ENCODE assay signal across 1 cellular context in the genomic region with DNA sequence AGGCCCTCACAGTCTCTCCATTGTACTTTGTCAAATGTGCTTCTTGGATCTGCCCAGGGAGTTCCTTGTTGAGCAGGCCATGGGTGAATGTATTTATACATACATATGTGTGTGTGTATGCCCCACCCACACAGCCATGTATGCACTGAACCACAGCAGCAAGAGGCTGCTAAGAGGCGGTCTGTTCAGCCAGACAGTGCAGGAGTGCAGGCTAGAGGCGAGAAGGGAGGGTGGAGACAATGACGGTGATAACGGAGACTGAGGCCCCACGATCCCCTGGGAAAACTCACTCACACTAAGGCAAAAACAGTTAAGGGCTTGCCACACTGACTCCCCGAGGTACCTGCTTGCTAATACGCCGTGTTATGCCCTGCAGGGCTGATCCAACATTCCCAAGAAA.
TF ChIP-seq lines count a peak whose summit lies in the region.

No MANE protein-coding gene starts in this region.

TF ChIP-seq in H1, 55 proteins besides CTCF, POLR2A, EP300 and RAD21:
- TF ChIP-seq, protein P1, sequence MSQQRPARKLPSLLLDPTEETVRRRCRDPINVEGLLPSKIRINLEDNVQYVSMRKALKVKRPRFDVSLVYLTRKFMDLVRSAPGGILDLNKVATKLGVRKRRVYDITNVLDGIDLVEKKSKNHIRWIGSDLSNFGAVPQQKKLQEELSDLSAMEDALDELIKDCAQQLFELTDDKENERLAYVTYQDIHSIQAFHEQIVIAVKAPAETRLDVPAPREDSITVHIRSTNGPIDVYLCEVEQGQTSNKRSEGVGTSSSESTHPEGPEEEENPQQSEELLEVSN (IDR thresholded peaks at IDR 0.05): no peak
- TF ChIP-seq GTF2F1 (IDR thresholded peaks at IDR 0.05; ENCODE audit: borderline replicate concordance, low read depth, low read length) (no peak), BACH1 (IDR thresholded peaks at IDR 0.05; ENCODE audit: low read length) (no peak), BCL11A (IDR thresholded peaks at IDR 0.05; ENCODE audit: low read depth in 2 of 2, low read length in 2 of 2) (no peak), SAP30 (IDR thresholded peaks at IDR 0.05; ENCODE audit: insufficient read depth, insufficient replicate concordance, low read length) (no peak), ASH2L (IDR thresholded peaks at IDR 0.05; ENCODE audit: low read length) (no peak), CBX5 (IDR thresholded peaks at IDR 0.05; ENCODE audit: low read depth, low read length) (no peak), TAF1 (IDR thresholded peaks at IDR 0.05; ENCODE audit: low read depth, low read length) (no peak), JUND (IDR thresholded peaks at IDR 0.05; ENCODE audit: low read length) (no peak)
- TF ChIP-seq, protein P2, sequence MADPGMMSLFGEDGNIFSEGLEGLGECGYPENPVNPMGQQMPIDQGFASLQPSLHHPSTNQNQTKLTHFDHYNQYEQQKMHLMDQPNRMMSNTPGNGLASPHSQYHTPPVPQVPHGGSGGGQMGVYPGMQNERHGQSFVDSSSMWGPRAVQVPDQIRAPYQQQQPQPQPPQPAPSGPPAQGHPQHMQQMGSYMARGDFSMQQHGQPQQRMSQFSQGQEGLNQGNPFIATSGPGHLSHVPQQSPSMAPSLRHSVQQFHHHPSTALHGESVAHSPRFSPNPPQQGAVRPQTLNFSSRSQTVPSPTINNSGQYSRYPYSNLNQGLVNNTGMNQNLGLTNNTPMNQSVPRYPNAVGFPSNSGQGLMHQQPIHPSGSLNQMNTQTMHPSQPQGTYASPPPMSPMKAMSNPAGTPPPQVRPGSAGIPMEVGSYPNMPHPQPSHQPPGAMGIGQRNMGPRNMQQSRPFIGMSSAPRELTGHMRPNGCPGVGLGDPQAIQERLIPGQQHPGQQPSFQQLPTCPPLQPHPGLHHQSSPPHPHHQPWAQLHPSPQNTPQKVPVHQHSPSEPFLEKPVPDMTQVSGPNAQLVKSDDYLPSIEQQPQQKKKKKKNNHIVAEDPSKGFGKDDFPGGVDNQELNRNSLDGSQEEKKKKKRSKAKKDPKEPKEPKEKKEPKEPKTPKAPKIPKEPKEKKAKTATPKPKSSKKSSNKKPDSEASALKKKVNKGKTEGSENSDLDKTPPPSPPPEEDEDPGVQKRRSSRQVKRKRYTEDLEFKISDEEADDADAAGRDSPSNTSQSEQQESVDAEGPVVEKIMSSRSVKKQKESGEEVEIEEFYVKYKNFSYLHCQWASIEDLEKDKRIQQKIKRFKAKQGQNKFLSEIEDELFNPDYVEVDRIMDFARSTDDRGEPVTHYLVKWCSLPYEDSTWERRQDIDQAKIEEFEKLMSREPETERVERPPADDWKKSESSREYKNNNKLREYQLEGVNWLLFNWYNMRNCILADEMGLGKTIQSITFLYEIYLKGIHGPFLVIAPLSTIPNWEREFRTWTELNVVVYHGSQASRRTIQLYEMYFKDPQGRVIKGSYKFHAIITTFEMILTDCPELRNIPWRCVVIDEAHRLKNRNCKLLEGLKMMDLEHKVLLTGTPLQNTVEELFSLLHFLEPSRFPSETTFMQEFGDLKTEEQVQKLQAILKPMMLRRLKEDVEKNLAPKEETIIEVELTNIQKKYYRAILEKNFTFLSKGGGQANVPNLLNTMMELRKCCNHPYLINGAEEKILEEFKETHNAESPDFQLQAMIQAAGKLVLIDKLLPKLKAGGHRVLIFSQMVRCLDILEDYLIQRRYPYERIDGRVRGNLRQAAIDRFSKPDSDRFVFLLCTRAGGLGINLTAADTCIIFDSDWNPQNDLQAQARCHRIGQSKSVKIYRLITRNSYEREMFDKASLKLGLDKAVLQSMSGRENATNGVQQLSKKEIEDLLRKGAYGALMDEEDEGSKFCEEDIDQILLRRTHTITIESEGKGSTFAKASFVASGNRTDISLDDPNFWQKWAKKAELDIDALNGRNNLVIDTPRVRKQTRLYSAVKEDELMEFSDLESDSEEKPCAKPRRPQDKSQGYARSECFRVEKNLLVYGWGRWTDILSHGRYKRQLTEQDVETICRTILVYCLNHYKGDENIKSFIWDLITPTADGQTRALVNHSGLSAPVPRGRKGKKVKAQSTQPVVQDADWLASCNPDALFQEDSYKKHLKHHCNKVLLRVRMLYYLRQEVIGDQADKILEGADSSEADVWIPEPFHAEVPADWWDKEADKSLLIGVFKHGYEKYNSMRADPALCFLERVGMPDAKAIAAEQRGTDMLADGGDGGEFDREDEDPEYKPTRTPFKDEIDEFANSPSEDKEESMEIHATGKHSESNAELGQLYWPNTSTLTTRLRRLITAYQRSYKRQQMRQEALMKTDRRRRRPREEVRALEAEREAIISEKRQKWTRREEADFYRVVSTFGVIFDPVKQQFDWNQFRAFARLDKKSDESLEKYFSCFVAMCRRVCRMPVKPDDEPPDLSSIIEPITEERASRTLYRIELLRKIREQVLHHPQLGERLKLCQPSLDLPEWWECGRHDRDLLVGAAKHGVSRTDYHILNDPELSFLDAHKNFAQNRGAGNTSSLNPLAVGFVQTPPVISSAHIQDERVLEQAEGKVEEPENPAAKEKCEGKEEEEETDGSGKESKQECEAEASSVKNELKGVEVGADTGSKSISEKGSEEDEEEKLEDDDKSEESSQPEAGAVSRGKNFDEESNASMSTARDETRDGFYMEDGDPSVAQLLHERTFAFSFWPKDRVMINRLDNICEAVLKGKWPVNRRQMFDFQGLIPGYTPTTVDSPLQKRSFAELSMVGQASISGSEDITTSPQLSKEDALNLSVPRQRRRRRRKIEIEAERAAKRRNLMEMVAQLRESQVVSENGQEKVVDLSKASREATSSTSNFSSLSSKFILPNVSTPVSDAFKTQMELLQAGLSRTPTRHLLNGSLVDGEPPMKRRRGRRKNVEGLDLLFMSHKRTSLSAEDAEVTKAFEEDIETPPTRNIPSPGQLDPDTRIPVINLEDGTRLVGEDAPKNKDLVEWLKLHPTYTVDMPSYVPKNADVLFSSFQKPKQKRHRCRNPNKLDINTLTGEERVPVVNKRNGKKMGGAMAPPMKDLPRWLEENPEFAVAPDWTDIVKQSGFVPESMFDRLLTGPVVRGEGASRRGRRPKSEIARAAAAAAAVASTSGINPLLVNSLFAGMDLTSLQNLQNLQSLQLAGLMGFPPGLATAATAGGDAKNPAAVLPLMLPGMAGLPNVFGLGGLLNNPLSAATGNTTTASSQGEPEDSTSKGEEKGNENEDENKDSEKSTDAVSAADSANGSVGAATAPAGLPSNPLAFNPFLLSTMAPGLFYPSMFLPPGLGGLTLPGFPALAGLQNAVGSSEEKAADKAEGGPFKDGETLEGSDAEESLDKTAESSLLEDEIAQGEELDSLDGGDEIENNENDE (IDR thresholded peaks at IDR 0.05; ENCODE audit: insufficient replicate concordance, low read length): no peak
- TF ChIP-seq, protein P3, sequence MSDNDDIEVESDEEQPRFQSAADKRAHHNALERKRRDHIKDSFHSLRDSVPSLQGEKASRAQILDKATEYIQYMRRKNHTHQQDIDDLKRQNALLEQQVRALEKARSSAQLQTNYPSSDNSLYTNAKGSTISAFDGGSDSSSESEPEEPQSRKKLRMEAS (IDR thresholded peaks at IDR 0.05): no peak
- TF ChIP-seq, protein P4, sequence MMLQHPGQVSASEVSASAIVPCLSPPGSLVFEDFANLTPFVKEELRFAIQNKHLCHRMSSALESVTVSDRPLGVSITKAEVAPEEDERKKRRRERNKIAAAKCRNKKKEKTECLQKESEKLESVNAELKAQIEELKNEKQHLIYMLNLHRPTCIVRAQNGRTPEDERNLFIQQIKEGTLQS (IDR thresholded peaks at IDR 0.05; ENCODE audit: insufficient read depth, low read depth, low read length): no peak
